19 cellular contexts compared by ENCODE assay signal in the genomic region with DNA sequence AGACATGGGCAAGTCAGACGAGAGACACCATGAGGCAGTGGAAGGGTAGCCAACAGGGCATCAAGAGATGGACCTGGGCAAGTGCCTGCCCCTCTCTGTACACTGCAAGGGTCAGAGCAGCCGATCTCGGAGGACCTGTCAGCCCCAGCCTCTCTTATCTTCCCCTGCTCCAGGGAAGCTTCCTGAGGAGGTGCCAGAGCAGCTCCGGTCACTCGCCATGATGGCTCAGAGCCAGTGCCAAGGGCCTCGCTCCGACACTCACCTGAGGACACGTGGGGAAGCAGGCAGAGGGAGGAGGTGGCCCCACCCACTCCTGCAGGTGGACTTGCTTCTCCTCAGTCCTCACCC.
DNase-seq lines count a peak whose midpoint lies in the region; FAIRE-seq and TF ChIP-seq lines count a peak whose summit lies in the region.
"Had no signal": no experiment of that assay in that cellular context is flagged by ENCODE, and none has a peak within 500 bp of the region (broad histone marks: within the 10 kb centered on the region; RNA-seq: fewer than 3 reads in every experiment).

No MANE protein-coding gene starts in this region.

- intact Hi-C loops in testis (cut with DNase I; ENCODE audit: low total_unique reads) (no loop called here), Calu3 (cut with micrococcal nuclease; ENCODE audit: unreplicated experiment) (no loop called here)

- 89% methylated on average over 8 of the region's 8 CpGs for WGBS in mesenchymal stem cell
- 92 to 94% methylated on average over 8 of the region's 8 CpGs for WGBS in testis, 2 donors

- TF ChIP-seq CTCF in astrocyte (IDR thresholded peaks at IDR 0.05; ENCODE audit: insufficient read depth, low read depth, low read length) = no peak
- no peak for TF ChIP-seq CTCF in testis (IDR thresholded peaks at IDR 0.05)
- no peak for TF ChIP-seq CTCF in Calu3 (IDR thresholded peaks at IDR 0.05; ENCODE audit: unreplicated experiment)
- no peak for TF ChIP-seq CTCF in type B pancreatic cell (conservative IDR thresholded peaks at IDR 0.05)

- H3K4me1 ChIP-seq in astrocyte (ENCODE audit: insufficient read depth, low read length) = peaks cover 25% of the 10 kb centered on the region
- H3K4me1 ChIP-seq in mesenchymal stem cell (ENCODE audit: control insufficient read depth, insufficient read depth, low read depth, low read length) = peaks cover 27% of the 10 kb centered on the region
- no peaks in the 10 kb centered on the region for H3K4me1 ChIP-seq in testis

- no peak overlapping the region for H2BK120ac ChIP-seq in mesenchymal stem cell (ENCODE audit: low read depth, low read length)

- H2BK15ac ChIP-seq in mesenchymal stem cell (ENCODE audit: low read depth, poor library complexity, severe bottlenecking) = no peak overlapping the region

- H3K23ac ChIP-seq in mesenchymal stem cell (ENCODE audit: low read length in 2 of 2) = no peak overlapping the region

- H3K14ac ChIP-seq in mesenchymal stem cell (ENCODE audit: low read length in 2 of 2) = peak overlapping the region in 1 of 2 experiments; percentile 69

- H3K4me3 Mint-ChIP-seq in activated T-cell treated with anti-CD3 and anti-CD28 coated beads, Interleukin-2, amount 50 U/mL, for 24 hours = no peak overlapping the region
- H3K4me3 Mint-ChIP-seq in astrocyte (ENCODE audit: unreplicated experiment) (no peak overlapping the region), Calu3 (ENCODE audit: low read depth, unreplicated experiment) (no peak overlapping the region), type B pancreatic cell (no peak overlapping the region)

- FAIRE-seq in astrocyte (lab: Jason Lieb, UNC) = no peak
- FAIRE-seq: G401.6, GM12878 had no signal

- H3K9me3 Mint-ChIP-seq in activated T-cell treated with anti-CD3 and anti-CD28 coated beads, Interleukin-2, amount 50 U/mL, for 24 hours = no peaks in the 10 kb centered on the region
- H3K9me3 Mint-ChIP-seq in astrocyte (ENCODE audit: unreplicated experiment) (peaks cover 10% of the 10 kb centered on the region), Calu3 (ENCODE audit: low read depth, unreplicated experiment) (no peaks in the 10 kb centered on the region), type B pancreatic cell (peaks cover 4% of the 10 kb centered on the region)

- H3K36me3 ChIP-seq in astrocyte (ENCODE audit: insufficient read depth, low read length) (no peaks in the 10 kb centered on the region), mesenchymal stem cell (ENCODE audit: control insufficient read depth in 1 of 2, insufficient read depth in 2 of 2, low read depth in 1 of 2, low read length in 2 of 2) (no peaks in the 10 kb centered on the region), testis (ENCODE audit: low read depth, missing control alignments) (no peaks in the 10 kb centered on the region)
- H3K36me3 ChIP-seq: BLaER1 treated with 17β-estradiol and CSF1 and Interleukin-3, amounts not matched to agents 10 nM and 100 nM had no signal

- no peak overlapping the region for H3K4me2 ChIP-seq in astrocyte (ENCODE audit: low read length)
- no peak overlapping the region for H3K4me2 ChIP-seq in mesenchymal stem cell (ENCODE audit: low read length, poor library complexity, severe bottlenecking)
- H3K4me2 ChIP-seq: KMS-11 had no signal

- H3K27ac ChIP-seq in astrocyte (ENCODE audit: low read depth, low read length) (peak overlapping the region; percentile 71), mesenchymal stem cell (ENCODE audit: low read length, poor library complexity, severe bottlenecking) (no peak overlapping the region), testis (no peak overlapping the region)
- H3K27ac ChIP-seq: BLaER1 treated with 17β-estradiol and CSF1 and Interleukin-3, amounts not matched to agents 10 nM and 100 nM; KMS-11; RWPE1 had no signal

- peaks cover 17% of the 10 kb centered on the region for H3K27me3 Mint-ChIP-seq in activated T-cell treated with anti-CD3 and anti-CD28 coated beads, Interleukin-2, amount 50 U/mL, for 24 hours
- peaks cover 14% of the 10 kb centered on the region for H3K27me3 Mint-ChIP-seq in astrocyte (ENCODE audit: low read depth, unreplicated experiment)
- peaks cover 51% of the 10 kb centered on the region for H3K27me3 Mint-ChIP-seq in Calu3 (ENCODE audit: unreplicated experiment)
- H3K27me3 Mint-ChIP-seq in type B pancreatic cell = peaks cover 4% of the 10 kb centered on the region

- peaks cover 8% of the 10 kb centered on the region for H3K9me3 ChIP-seq in astrocyte (ENCODE audit: insufficient read depth, low read depth, low read length)
- no peaks in the 10 kb centered on the region for H3K9me3 ChIP-seq in mesenchymal stem cell (ENCODE audit: control insufficient read depth, low read length)
- no peaks in the 10 kb centered on the region for H3K9me3 ChIP-seq in testis

- peak overlapping the region; percentile 16 to 19 for H3K18ac ChIP-seq in mesenchymal stem cell (ENCODE audit: low read depth in 1 of 2, low read length in 2 of 2)

- H3K79me1 ChIP-seq in mesenchymal stem cell (replicated peaks; ENCODE audit: low read length, poor library complexity, severe bottlenecking) = no peaks in the 10 kb centered on the region

- DNase-seq in activated T-cell treated with anti-CD3 and anti-CD28 coated beads, Interleukin-2, amount 50 U/mL, for 24 hours = peak; percentile 9
- no peak for DNase-seq in activated T-cell treated with anti-CD3 and anti-CD28 coated beads for 4 hours
- no peak for DNase-seq in astrocyte (ENCODE audit: low read depth)
- no peak for DNase-seq in mesenchymal stem cell
- peak; percentile 8 for DNase-seq in testis
- DNase-seq in stimulated activated CD4-positive, alpha-beta T cell treated with anti-CD3 and anti-CD28 coated beads, Interleukin-4, amount 100 ng/mL, for 24 hours = no peak
- DNase-seq in Calu3 = no peak
- DNase-seq in type B pancreatic cell (ENCODE audit: extremely low spot score, unreplicated experiment) = no peak
- DNase-seq: DND-41, NCI-H1048, NCI-H1436 treated with DMSO at 0.1 percent for 48 hours, NCI-H2029 treated with DMSO at 0.1 percent for 48 hours, NCI-H2171 treated with DMSO at 0.1 percent for 48 hours, NCI-H446 treated with DMSO at 0.1 percent for 48 hours had no signal

- H3K9ac ChIP-seq in astrocyte (ENCODE audit: low read length) = peak overlapping the region; percentile 46
- peak overlapping the region; percentile 18 for H3K9ac ChIP-seq in mesenchymal stem cell (ENCODE audit: low read length)
- H3K9ac ChIP-seq: KMS-11 had no signal

- peak overlapping the region in 1 of 2 experiments; percentile 1 for H2BK12ac ChIP-seq in mesenchymal stem cell (ENCODE audit: low read length in 2 of 2)

- no peak overlapping the region for H3K4me3 ChIP-seq in astrocyte (ENCODE audit: insufficient read depth, low read depth, low read length)
- H3K4me3 ChIP-seq in mesenchymal stem cell (ENCODE audit: insufficient read depth in 1 of 2, low read depth in 1 of 2, low read length in 2 of 2) = no peak overlapping the region
- H3K4me3 ChIP-seq in testis = no peak overlapping the region
- H3K4me3 ChIP-seq: BLaER1 treated with 17β-estradiol and CSF1 and Interleukin-3, amounts not matched to agents 10 nM and 100 nM; GM12878 had no signal

- no peaks in the 10 kb centered on the region for H4K20me1 ChIP-seq in astrocyte (ENCODE audit: insufficient read depth, low read length)
- H4K20me1 ChIP-seq: BLaER1 treated with 17β-estradiol and CSF1 and Interleukin-3, amounts not matched to agents 10 nM and 100 nM had no signal

- H2AFZ ChIP-seq in astrocyte (ENCODE audit: low read depth, low read length) (no peak overlapping the region), mesenchymal stem cell (ENCODE audit: low read depth, low read length) (no peak overlapping the region)

- no peak overlapping the region for H3K4ac ChIP-seq in mesenchymal stem cell (ENCODE audit: low read depth in 1 of 2, low read length in 2 of 2)

- H2BK5ac ChIP-seq in mesenchymal stem cell (ENCODE audit: low read depth, low read length, poor library complexity, severe bottlenecking) = no peak overlapping the region

- peak overlapping the region; percentile 27 for H4K91ac ChIP-seq in mesenchymal stem cell (ENCODE audit: low read length)

- BruUV-seq in Calu3 (replicated peaks; lab: Mats Ljungman, UMichigan) = no TSS peak

- no peaks in the 10 kb centered on the region for H3K36me3 Mint-ChIP-seq in activated T-cell treated with anti-CD3 and anti-CD28 coated beads, Interleukin-2, amount 50 U/mL, for 24 hours (ENCODE audit: low read depth)
- H3K36me3 Mint-ChIP-seq in astrocyte (ENCODE audit: low read depth, unreplicated experiment) (no peaks in the 10 kb centered on the region), Calu3 (ENCODE audit: insufficient read depth, unreplicated experiment) (no peaks in the 10 kb centered on the region), type B pancreatic cell (no peaks in the 10 kb centered on the region)

- CTCF ChIA-PET in Calu3 (lab: Charles Lee) = no interaction called here

- no peaks in the 10 kb centered on the region for H3K79me2 ChIP-seq in astrocyte (ENCODE audit: insufficient read depth, low read length)

- H2AK5ac ChIP-seq in mesenchymal stem cell (ENCODE audit: low read length, severe bottlenecking) = peak overlapping the region; percentile 46

- H3K4me1 Mint-ChIP-seq in activated T-cell treated with anti-CD3 and anti-CD28 coated beads, Interleukin-2, amount 50 U/mL, for 24 hours (ENCODE audit: low read depth) = no peaks in the 10 kb centered on the region
- H3K4me1 Mint-ChIP-seq in astrocyte (ENCODE audit: low read depth, unreplicated experiment) (peaks cover 7% of the 10 kb centered on the region), Calu3 (ENCODE audit: low read depth, unreplicated experiment) (no peaks in the 10 kb centered on the region), type B pancreatic cell (ENCODE audit: unreplicated experiment) (peaks cover 5% of the 10 kb centered on the region)

- H3K27me3 ChIP-seq in astrocyte (ENCODE audit: insufficient read depth, low read length) (no peaks in the 10 kb centered on the region), mesenchymal stem cell (ENCODE audit: control insufficient read depth in 1 of 2, insufficient read depth in 1 of 2, low read length in 2 of 2) (no peaks in the 10 kb centered on the region), testis (no peaks in the 10 kb centered on the region)
- H3K27me3 ChIP-seq: BLaER1 treated with 17β-estradiol and CSF1 and Interleukin-3, amounts not matched to agents 10 nM and 100 nM had no signal

- H3K27ac Mint-ChIP-seq in activated T-cell treated with anti-CD3 and anti-CD28 coated beads, Interleukin-2, amount 50 U/mL, for 24 hours = no peak overlapping the region
- H3K27ac Mint-ChIP-seq in astrocyte (ENCODE audit: unreplicated experiment) (no peak overlapping the region), Calu3 (ENCODE audit: unreplicated experiment) (no peak overlapping the region), type B pancreatic cell (no peak overlapping the region)

- no peak overlapping the region for H4K8ac ChIP-seq in mesenchymal stem cell (ENCODE audit: low read length)

- no peak for TF ChIP-seq POLR2A in testis (IDR thresholded peaks at IDR 0.05)

Comparison
In these comparisons a context has a peak if more than half of its experiments do, and no peak if none do; other contexts are left out.
1. DNase-seq: peak in activated T-cell treated with anti-CD3 and anti-CD28 coated beads, Interleukin-2, amount 50 U/mL, for 24 hours (single experiment) and testis (single experiment); none in activated T-cell treated with anti-CD3 and anti-CD28 coated beads for 4 hours (single experiment), astrocyte (single experiment), mesenchymal stem cell (single experiment), stimulated activated CD4-positive, alpha-beta T cell treated with anti-CD3 and anti-CD28 coated beads, Interleukin-4, amount 100 ng/mL, for 24 hours (single experiment), Calu3 (single experiment) and type B pancreatic cell (single experiment).